In genomic region chr16:502179-502943, GRCh38 we compare ENCODE assay signal across 20 cellular contexts. TPM values are rescaled to one million over a fixed set of nuclear protein-coding genes. Genes with fewer than 3 reads are reported as not detected.
DNase-seq lines count a peak whose midpoint lies in the region; ATAC-seq and TF ChIP-seq lines count a peak whose summit lies in the region.
"Had no signal": no experiment of that assay in that cellular context is flagged by ENCODE, and none has a peak within 500 bp of the region (broad histone marks: within the 10 kb centered on the region; RNA-seq: fewer than 3 reads in every experiment).

No MANE protein-coding gene starts in this region.

- DNase-seq in HuH-7 (ENCODE audit: low spot score) (peak; percentile 76), right lobe of liver (peak; percentile 77 to 89 (median 88)), GM03348 (ENCODE audit: low spot score) (no peak), NCI-H1092 (lab: John Stamatoyannopoulos, UW) (no peak), pons (ENCODE audit: low spot score) (no peak)
- DNase-seq: activated CD4-positive, alpha-beta T cell treated with anti-CD3 and anti-CD28 coated beads for 36 hours; activated effector memory CD4-positive, alpha-beta T cell treated with Interleukin-2 at 50 U/mL for 16 hours; amniotic stem cell; CD4-positive, alpha-beta memory T cell; cerebellar nuclear complex; hippocampal formation; kidney glomerular epithelial cell; NCI-H1436; NCI-H2171; NCI-H774; stimulated activated CD4-positive, alpha-beta T cell treated with anti-CD3 and anti-CD28 coated beads, Interleukin-1b, Interleukin-23, amount 100 ng/mL, for 48 hours had no signal

- ATAC-seq in right lobe of liver (peak; percentile 88 to 90 (median 88)), HG02798 (IDR thresholded peaks at IDR 0.05; ENCODE audit: poor library complexity, unreplicated experiment) (no peak)
- ATAC-seq: activated CD4-positive, alpha-beta T cell treated with anti-CD3 and anti-CD28 coated beads for 36 hours; SK-N-SH treated with all-trans-retinoic acid at 6 μM for 48 hours had no signal

- peak; percentile 67 for TF ChIP-seq POLR2A in right lobe of liver (IDR thresholded peaks at IDR 0.05)

- no peaks in the 10 kb centered on the region for H3K9me3 ChIP-seq in duodenal mucosa (ENCODE audit: control insufficient read depth in 1 of 2, low read length in 2 of 2)
- H3K9me3 ChIP-seq in right lobe of liver, result no peaks in the 10 kb centered on the region

- 27% methylated on average over 7 of the region's 22 CpGs for WGBS in right lobe of liver (ENCODE audit: insufficient coverage, low coverage, low lambda C conversion rate, missing lambda C conversion rate)

- H3K4me1 ChIP-seq in duodenal mucosa (ENCODE audit: control insufficient read depth in 1 of 2, insufficient read depth in 2 of 2, low read length in 2 of 2) (peaks cover 14 to 19% of the 10 kb centered on the region in 2 donors), right lobe of liver (peaks cover 0 to 8% (median 0%) of the 10 kb centered on the region in 4 donors)

- TF ChIP-seq CTCF in 22Rv1 (IDR thresholded peaks at IDR 0.05), result no peak
- no peak for TF ChIP-seq CTCF in right lobe of liver (IDR thresholded peaks at IDR 0.05)

- H3K27ac ChIP-seq in 22Rv1, result peak overlapping the region; percentile 98
- H3K27ac ChIP-seq in duodenal mucosa (ENCODE audit: low read depth, low read length), result peak overlapping the region; percentile 85
- peak overlapping the region; percentile 92 to 97 (median 95) for H3K27ac ChIP-seq in right lobe of liver

- H3K9ac ChIP-seq in duodenal mucosa (ENCODE audit: low read depth in 1 of 2, low read length in 2 of 2), result peak overlapping the region; percentile 44 to 90

- H3K36me3 ChIP-seq in duodenal mucosa (ENCODE audit: control insufficient read depth in 1 of 2, insufficient read depth in 2 of 2, low read length in 2 of 2) (peaks cover 0 to 29% of the 10 kb centered on the region in 2 donors), right lobe of liver (no peaks in the 10 kb centered on the region)

- intact Hi-C loops in right lobe of liver (cut with DNase I), result no loop called here

- no peaks in the 10 kb centered on the region for H3K27me3 ChIP-seq in duodenal mucosa (ENCODE audit: control insufficient read depth in 1 of 2, insufficient read depth in 2 of 2, low read length in 2 of 2)
- H3K27me3 ChIP-seq in right lobe of liver, result no peaks in the 10 kb centered on the region

- peak overlapping the region; percentile 53 to 67 for H3K4me3 ChIP-seq in duodenal mucosa (ENCODE audit: low read depth in 1 of 2, low read length in 2 of 2)
- H3K4me3 ChIP-seq in right lobe of liver, result peak overlapping the region; percentile 29 to 55 (median 51)

RNA-seq across cellular contexts. Expression of gene CAPN15, which starts 25.2 kb away (rescaled TPM):
- 10 to 100 TPM; 17.3 to 34.3 (median 23.3) TPM for total RNA-seq in right lobe of liver

RNA-seq across cellular contexts. Expression of gene PRR35, which starts 57.8 kb away (rescaled TPM):
- not detected for total RNA-seq in right lobe of liver
- total RNA-seq: activated CD4-positive, alpha-beta T cell treated with anti-CD3 and anti-CD28 coated beads for 36 hours; CD4-positive, alpha-beta memory T cell had no signal

Comparison
In these comparisons a context has a peak if more than half of its experiments do, and no peak if none do; other contexts are left out.
1. DNase-seq: peak in HuH-7 (single experiment) and right lobe of liver (3 of 3); none in GM03348 (single experiment), NCI-H1092 (single experiment) and pons (single experiment).
2. Peak in every context shown above with its lines, with median percentiles within 50 percentile points of each other: H3K27ac ChIP-seq.